In the genomic region with DNA sequence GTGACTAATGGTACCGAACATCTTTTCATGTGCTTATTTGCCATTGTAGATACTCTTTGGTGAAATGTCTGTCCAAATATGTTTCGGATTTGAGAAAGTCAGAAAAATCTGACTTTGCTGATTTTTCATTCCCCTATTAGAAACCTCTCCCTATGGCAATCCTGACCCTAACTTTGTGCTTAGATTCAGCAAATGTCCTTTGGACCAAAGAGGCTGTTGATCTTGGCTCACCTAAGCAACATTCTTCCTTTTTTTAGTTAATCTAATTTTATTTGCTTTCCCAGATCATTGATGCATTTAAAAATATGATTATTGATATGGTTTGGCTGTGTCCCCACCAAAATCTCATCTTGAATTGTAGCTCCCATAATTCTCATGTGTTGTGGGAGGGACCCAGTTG, we compare ENCODE assay signal across 40 cellular contexts. TPM values are rescaled to one million over a fixed set of nuclear protein-coding genes. Genes with fewer than 3 reads are reported as not detected.
"Had no signal": no experiment of that assay in that cellular context is flagged by ENCODE, and none has a peak within 500 bp of the region (broad histone marks: within the 10 kb centered on the region; RNA-seq: fewer than 3 reads in every experiment).

No MANE protein-coding gene starts in this region.

- H3K9me3 ChIP-seq: adrenal gland, ascending aorta, body of pancreas had no signal

- H3K4me1 Mint-ChIP-seq: brain had no signal

- H3K27me3 Mint-ChIP-seq: activated naive CD4-positive, alpha-beta T cell treated with anti-CD3 and anti-CD28 coated beads, Interleukin-2, amount 50 U/mL, for 24 hours; activated naive CD8-positive, alpha-beta T cell treated with anti-CD3 and anti-CD28 coated beads for 36 hours; activated naive CD8-positive, alpha-beta T cell treated with anti-CD3 and anti-CD28 coated beads, Interleukin-2, amount 50 U/mL, for 24 hours; activated T-cell treated with anti-CD3 and anti-CD28 coated beads, Interleukin-2, amount 50 U/mL, for 24 hours; central memory CD8-positive, alpha-beta T cell had no signal

- H3K4me1 ChIP-seq: adrenal gland, ascending aorta, body of pancreas, breast epithelium had no signal

- FAIRE-seq: astrocyte, bronchial epithelial cell had no signal

- H3K4me3 ChIP-seq: adrenal gland, ascending aorta, body of pancreas, breast epithelium, cardiac muscle cell had no signal

- H3K27ac Mint-ChIP-seq: activated naive CD4-positive, alpha-beta T cell treated with anti-CD3 and anti-CD28 coated beads for 36 hours; activated naive CD4-positive, alpha-beta T cell treated with anti-CD3 and anti-CD28 coated beads, Interleukin-2, amount 10 ng/mL, durations not matched to agents 7 days and 5 days; activated naive CD4-positive, alpha-beta T cell treated with anti-CD3 and anti-CD28 coated beads, Interleukin-2, amount 50 U/mL, for 24 hours; activated naive CD4-positive, alpha-beta T cell treated with anti-CD3 and anti-CD28 coated beads, Interleukin-2, amount 50 U/mL, for 72 hours; activated naive CD8-positive, alpha-beta T cell; activated naive CD8-positive, alpha-beta T cell treated with anti-CD3 and anti-CD28 coated beads for 36 hours; activated naive CD8-positive, alpha-beta T cell treated with anti-CD3 and anti-CD28 coated beads, Interleukin-2, amount 10 ng/mL, durations not matched to agents 7 days and 5 days; activated naive CD8-positive, alpha-beta T cell treated with anti-CD3 and anti-CD28 coated beads, Interleukin-2, amount 50 U/mL, for 24 hours; activated T-cell treated with anti-CD3 and anti-CD28 coated beads, Interleukin-2, amount 50 U/mL, for 24 hours; activated T-cell treated with anti-CD3 and anti-CD28 coated beads, Interleukin-2, amount 50 U/mL, for 72 hours; activated T-helper 1 cell treated with anti-CD3 and anti-CD28 coated beads, Interleukin-12 subunit alpha, Interleukin-12 subunit beta, Interleukin-2, Interleukin-4 antibody, amounts not matched to agents 30 ng/mL and 10 ng/mL and 1 ng/mL, durations not matched to agents 14 hours and 24 hours and 36 hours; activated T-helper 2 cell treated with anti-CD3 and anti-CD28 coated beads, Interferon-gamma antibody, Interleukin-2, Interleukin-4, amounts not matched to agents 10 μg/mL and 5 μg/mL and 100 μg/mL, durations not matched to agents 14 hours and 24 hours and 36 hours; brain had no signal

- H3K4me3 Mint-ChIP-seq: activated naive CD4-positive, alpha-beta T cell treated with anti-CD3 and anti-CD28 coated beads for 36 hours; activated naive CD4-positive, alpha-beta T cell treated with anti-CD3 and anti-CD28 coated beads, Interleukin-2, amount 10 ng/mL, durations not matched to agents 7 days and 5 days; activated naive CD4-positive, alpha-beta T cell treated with anti-CD3 and anti-CD28 coated beads, Interleukin-2, amount 50 U/mL, for 24 hours; activated naive CD8-positive, alpha-beta T cell; activated naive CD8-positive, alpha-beta T cell treated with anti-CD3 and anti-CD28 coated beads for 36 hours; activated naive CD8-positive, alpha-beta T cell treated with anti-CD3 and anti-CD28 coated beads, Interleukin-2, amount 10 ng/mL, durations not matched to agents 7 days and 5 days; activated naive CD8-positive, alpha-beta T cell treated with anti-CD3 and anti-CD28 coated beads, Interleukin-2, amount 50 U/mL, for 24 hours; activated T-cell treated with anti-CD3 and anti-CD28 coated beads, Interleukin-2, amount 50 U/mL, for 24 hours; activated T-cell treated with anti-CD3 and anti-CD28 coated beads, Interleukin-2, amount 50 U/mL, for 4 hours; activated T-cell treated with anti-CD3 and anti-CD28 coated beads, Interleukin-2, amount 50 U/mL, for 72 hours; activated T-helper 1 cell treated with anti-CD3 and anti-CD28 coated beads, Interleukin-12 subunit alpha, Interleukin-12 subunit beta, Interleukin-2, Interleukin-4 antibody, amounts not matched to agents 30 ng/mL and 10 ng/mL and 1 ng/mL, durations not matched to agents 14 hours and 24 hours and 36 hours; brain; central memory CD8-positive, alpha-beta T cell had no signal

- H3K36me3 Mint-ChIP-seq: brain had no signal

- DNase-seq: activated effector memory CD4-positive, alpha-beta T cell treated with anti-CD3 and anti-CD28 coated beads, Interleukin-2, amount 50 U/mL, for 16 hours; activated effector memory CD4-positive, alpha-beta T cell treated with Interleukin-2 at 50 U/mL for 16 hours; activated gamma-delta T cell; activated gamma-delta T cell treated with Interleukin-2 at 50 U/mL for 16 hours; activated naive CD4-positive, alpha-beta T cell; activated naive CD4-positive, alpha-beta T cell treated with anti-CD3 and anti-CD28 coated beads for 36 hours; activated naive CD4-positive, alpha-beta T cell treated with anti-CD3 and anti-CD28 coated beads, Interleukin-2, amount 10 ng/mL, durations not matched to agents 7 days and 5 days; activated naive CD4-positive, alpha-beta T cell treated with anti-CD3 and anti-CD28 coated beads, Interleukin-2, amount 50 U/mL, for 16 hours; activated naive CD4-positive, alpha-beta T cell treated with Interleukin-2 at 50 U/mL for 16 hours; activated naive CD8-positive, alpha-beta T cell treated with anti-CD3 and anti-CD28 coated beads for 36 hours; activated naive CD8-positive, alpha-beta T cell treated with anti-CD3 and anti-CD28 coated beads, Interleukin-2, amount 10 ng/mL, durations not matched to agents 7 days and 5 days; activated naive CD8-positive, alpha-beta T cell treated with anti-CD3 and anti-CD28 coated beads, Interleukin-2, amount 50 U/mL, for 24 hours; activated T-cell treated with anti-CD3 and anti-CD28 coated beads, Interleukin-2, amount 50 U/mL, for 1 hour; activated T-cell treated with anti-CD3 and anti-CD28 coated beads, Interleukin-2, amount 50 U/mL, for 24 hours; activated T-cell treated with anti-CD3 and anti-CD28 coated beads, Interleukin-2, amount 50 U/mL, for 4 hours; activated T-cell treated with anti-CD3 and anti-CD28 coated beads, Interleukin-2, amount 50 U/mL, for 48 hours; activated T-cell treated with anti-CD3 and anti-CD28 coated beads, Interleukin-2, amount 50 U/mL, for 72 hours; adrenal gland; amniotic stem cell; amygdala; anterior cingulate cortex; aorta; body of pancreas; brain microvascular endothelial cell; caudate nucleus; central memory CD4-positive, alpha-beta T cell; cerebellar nuclear complex had no signal

- ATAC-seq: activated naive CD4-positive, alpha-beta T cell treated with anti-CD3 and anti-CD28 coated beads, Interleukin-2, amount 50 U/mL, for 72 hours; activated naive CD8-positive, alpha-beta T cell treated with anti-CD3 and anti-CD28 coated beads, Interleukin-2, amount 50 U/mL, for 24 hours; activated T-cell treated with anti-CD3 and anti-CD28 coated beads, Interleukin-2, amount 50 U/mL, for 4 hours; activated T-cell treated with anti-CD3 and anti-CD28 coated beads, Interleukin-2, amount 50 U/mL, for 72 hours; body of pancreas had no signal

- H3K27me3 ChIP-seq: ascending aorta, body of pancreas, brain microvascular endothelial cell had no signal

- H3K36me3 ChIP-seq: adrenal gland, ascending aorta, brain microvascular endothelial cell, breast epithelium, cardiac muscle cell had no signal

- H3K27ac ChIP-seq: adrenal gland, ascending aorta, body of pancreas, brain microvascular endothelial cell, breast epithelium, cardiac muscle cell had no signal

- H3K9me3 Mint-ChIP-seq: activated naive CD4-positive, alpha-beta T cell treated with anti-CD3 and anti-CD28 coated beads, Interleukin-2, amount 50 U/mL, for 24 hours; central memory CD8-positive, alpha-beta T cell had no signal

RNA-seq across cellular contexts. Expression of a gene that starts 22.8 kb away (rescaled TPM):
- total RNA-seq: bronchial epithelial cell, chondrocyte had no signal
